Comparison of ENCODE assay signal across 1 cellular context in the genomic region with DNA sequence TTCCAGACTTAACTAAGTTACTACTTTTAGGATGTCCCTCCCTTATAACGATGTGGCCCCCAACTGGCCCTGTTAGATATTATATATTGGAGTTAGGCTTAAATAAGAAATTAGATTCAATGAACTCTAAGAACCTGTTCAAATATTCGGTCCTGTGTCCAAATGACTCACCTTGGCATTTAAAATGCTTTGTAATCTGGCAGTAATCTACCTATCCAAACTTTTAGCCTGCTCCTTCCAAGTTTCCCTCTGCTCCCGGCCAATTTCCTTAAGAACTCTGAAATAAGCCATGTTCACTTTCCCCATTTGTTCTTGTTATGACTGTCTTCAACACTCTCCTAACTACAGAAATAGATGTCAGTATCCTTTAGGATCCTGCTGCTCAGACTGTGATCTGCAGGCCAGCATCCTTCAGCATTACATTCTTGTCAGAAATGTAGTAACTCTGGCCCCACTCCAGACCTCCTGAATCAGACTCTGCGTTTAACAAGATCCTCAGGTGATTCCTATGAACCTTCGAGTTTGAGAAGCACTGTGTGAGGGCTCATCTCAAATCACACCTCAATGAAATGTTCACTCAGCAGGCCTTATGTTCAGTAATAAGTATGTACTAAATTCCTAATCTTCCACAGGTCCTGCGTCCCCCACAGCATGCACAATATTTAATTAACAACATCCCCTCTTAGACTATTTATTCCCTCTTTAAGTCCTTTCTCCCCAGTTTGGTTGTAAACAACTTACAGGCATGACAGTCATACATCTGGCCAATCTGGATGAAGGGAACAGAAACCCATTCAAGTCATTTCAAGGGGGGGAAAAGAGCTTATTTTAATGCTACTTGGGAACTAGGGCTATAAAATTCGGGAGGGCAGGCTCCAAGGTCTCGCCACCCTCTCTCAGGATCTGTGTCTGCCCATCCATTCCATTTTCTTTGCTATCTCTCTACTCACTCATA.
TF ChIP-seq lines count a peak whose summit lies in the region.

No MANE protein-coding gene starts in this region.

TF ChIP-seq in GM12878, 131 proteins besides CTCF, POLR2A, EP300 and RAD21 (continued from another document):
- TF ChIP-seq, protein P1, sequence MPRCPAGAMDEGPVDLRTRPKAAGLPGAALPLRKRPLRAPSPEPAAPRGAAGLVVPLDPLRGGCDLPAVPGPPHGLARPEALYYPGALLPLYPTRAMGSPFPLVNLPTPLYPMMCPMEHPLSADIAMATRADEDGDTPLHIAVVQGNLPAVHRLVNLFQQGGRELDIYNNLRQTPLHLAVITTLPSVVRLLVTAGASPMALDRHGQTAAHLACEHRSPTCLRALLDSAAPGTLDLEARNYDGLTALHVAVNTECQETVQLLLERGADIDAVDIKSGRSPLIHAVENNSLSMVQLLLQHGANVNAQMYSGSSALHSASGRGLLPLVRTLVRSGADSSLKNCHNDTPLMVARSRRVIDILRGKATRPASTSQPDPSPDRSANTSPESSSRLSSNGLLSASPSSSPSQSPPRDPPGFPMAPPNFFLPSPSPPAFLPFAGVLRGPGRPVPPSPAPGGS (IDR thresholded peaks at IDR 0.05; ENCODE audit: borderline replicate concordance, insufficient read depth, low read depth, low read length, poor library complexity, severe bottlenecking), result no peak
- no peak for TF ChIP-seq MEF2A (IDR thresholded peaks at IDR 0.05; ENCODE audit: insufficient read depth, low read depth, low read length)
- TF ChIP-seq, protein P2, sequence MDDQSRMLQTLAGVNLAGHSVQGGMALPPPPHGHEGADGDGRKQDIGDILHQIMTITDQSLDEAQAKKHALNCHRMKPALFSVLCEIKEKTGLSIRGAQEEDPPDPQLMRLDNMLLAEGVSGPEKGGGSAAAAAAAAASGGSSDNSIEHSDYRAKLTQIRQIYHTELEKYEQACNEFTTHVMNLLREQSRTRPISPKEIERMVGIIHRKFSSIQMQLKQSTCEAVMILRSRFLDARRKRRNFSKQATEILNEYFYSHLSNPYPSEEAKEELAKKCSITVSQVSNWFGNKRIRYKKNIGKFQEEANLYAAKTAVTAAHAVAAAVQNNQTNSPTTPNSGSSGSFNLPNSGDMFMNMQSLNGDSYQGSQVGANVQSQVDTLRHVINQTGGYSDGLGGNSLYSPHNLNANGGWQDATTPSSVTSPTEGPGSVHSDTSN (IDR thresholded peaks at IDR 0.05; ENCODE audit: insufficient replicate concordance, low read depth, low read length), result no peak
